In the genomic region with DNA sequence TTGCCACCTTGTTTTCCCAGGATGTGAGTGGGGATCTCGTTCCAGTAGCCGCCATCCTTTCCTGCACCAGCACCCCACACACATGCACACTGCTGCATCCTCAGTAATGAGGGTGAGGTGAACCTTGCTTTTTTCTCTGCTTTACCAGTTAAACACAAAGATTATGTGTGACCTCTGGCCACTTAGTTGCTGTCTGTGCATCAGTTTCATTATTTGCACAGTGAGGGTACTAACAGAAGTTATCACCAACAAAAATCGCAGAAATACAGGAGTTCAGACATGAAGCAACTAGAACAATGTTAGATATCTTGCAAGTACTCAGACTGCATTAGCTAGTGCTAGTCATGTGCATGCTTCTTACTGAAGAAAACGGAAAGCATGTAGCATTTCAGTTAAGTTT, we compare ENCODE assay signal across 9 cellular contexts. TPM values are rescaled to one million over a fixed set of nuclear protein-coding genes. Genes with fewer than 3 reads are reported as not detected.
"Had no signal": no experiment of that assay in that cellular context is flagged by ENCODE, and none has a peak within 500 bp of the region (broad histone marks: within the 10 kb centered on the region; RNA-seq: fewer than 3 reads in every experiment).

No MANE protein-coding gene starts in this region.

- H2AFZ ChIP-seq: GM23338 had no signal

- ATAC-seq: GM23338, HCT116 had no signal

- H3K4me1 Mint-ChIP-seq: IgD-negative memory B cell had no signal

- H3K9me3 ChIP-seq: HAP-1 had no signal

- H3K9me3 Mint-ChIP-seq: GM23338 had no signal

- H3K27me3 Mint-ChIP-seq: IgD-negative memory B cell had no signal

- H3K4me3 Mint-ChIP-seq: GM23338, HFFc6, IgD-negative memory B cell had no signal

- H3K4me3 ChIP-seq: GM23338, HAP-1 had no signal

- H3K4me1 ChIP-seq: HAP-1 had no signal

- DNase-seq: H7, HFFc6, KBM-7 had no signal

- H3K36me3 ChIP-seq: HAP-1 had no signal

- H3K4me2 ChIP-seq: GM23338 had no signal

- H3K27ac Mint-ChIP-seq: GM23338, HFFc6, IgD-negative memory B cell had no signal

RNA-seq across cellular contexts. Expression of a gene that starts 17.4 kb away (rescaled TPM):
- total RNA-seq: H4, HFFc6, HT-29 had no signal
- polyA plus RNA-seq: IgD-negative memory B cell had no signal
